24 cellular contexts compared by ENCODE assay signal in the genomic region with DNA sequence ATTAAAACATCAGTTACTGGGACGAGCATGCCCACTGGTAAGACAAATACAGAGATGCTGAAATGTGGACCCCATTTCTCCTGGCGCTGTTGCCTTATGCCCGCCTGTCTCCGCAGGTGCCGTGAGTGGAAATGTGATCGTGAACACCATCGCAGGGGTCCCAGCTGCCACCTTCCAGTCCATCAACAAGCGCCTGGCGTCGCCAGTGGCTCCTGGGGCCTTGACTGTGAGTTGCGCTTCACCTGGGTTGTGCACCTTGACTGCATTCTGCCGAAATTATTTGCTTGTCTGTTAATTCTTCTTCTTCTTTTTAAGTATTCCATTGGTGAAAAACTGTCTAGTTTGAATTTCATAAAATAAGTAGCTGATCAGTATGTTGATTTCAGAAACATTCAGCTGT.
"Had no signal": no experiment of that assay in that cellular context is flagged by ENCODE, and none has a peak within 500 bp of the region (broad histone marks: within the 10 kb centered on the region; RNA-seq: fewer than 3 reads in every experiment).

No MANE protein-coding gene starts in this region.

- H3K9ac ChIP-seq: neural progenitor cell, parathyroid adenoma had no signal

- H3K9me3 Mint-ChIP-seq: effector memory CD8-positive, alpha-beta T cell; nephron; stimulated activated effector memory CD8-positive, alpha-beta T cell treated with anti-CD3 and anti-CD28 coated beads, Interleukin-12 subunit alpha, Interleukin-12 subunit beta, amount 100 ng/mL, for 72 hours had no signal

- H3K36me3 ChIP-seq: uterus had no signal

- H3K27me3 Mint-ChIP-seq: effector memory CD8-positive, alpha-beta T cell; naive thymus-derived CD4-positive, alpha-beta T cell had no signal

- H3K9me3 ChIP-seq: prostate gland, right atrium auricular region, testis, tibial artery, upper lobe of right lung, uterus had no signal

- H3K4me2 ChIP-seq: neural progenitor cell had no signal

- H3K27ac ChIP-seq: neural progenitor cell, parathyroid adenoma, prostate gland, right atrium auricular region, testis, tibial artery, upper lobe of right lung, uterus had no signal

- H3K4me1 Mint-ChIP-seq: naive thymus-derived CD4-positive, alpha-beta T cell; nephron; neural progenitor cell; stimulated activated effector memory CD8-positive, alpha-beta T cell treated with anti-CD3 and anti-CD28 coated beads, Interleukin-12 subunit alpha, Interleukin-12 subunit beta, amount 100 ng/mL, for 72 hours had no signal

- H3K4me3 Mint-ChIP-seq: effector memory CD8-positive, alpha-beta T cell; naive thymus-derived CD4-positive, alpha-beta T cell; nephron; neural progenitor cell; stimulated activated effector memory CD8-positive, alpha-beta T cell treated with anti-CD3 and anti-CD28 coated beads, Interleukin-12 subunit alpha, Interleukin-12 subunit beta, amount 100 ng/mL, for 72 hours had no signal

- DNase-seq: cortex of kidney; effector memory CD8-positive, alpha-beta T cell; head of caudate nucleus; mesendoderm; midbrain; naive thymus-derived CD4-positive, alpha-beta T cell; stimulated activated CD4-positive, alpha-beta T cell treated with anti-CD3 and anti-CD28 coated beads, Interleukin-2, amount 100 ng/mL, for 24 hours; stimulated activated CD4-positive, alpha-beta T cell treated with anti-CD3 and anti-CD28 coated beads, Interleukin-4, amount 100 ng/mL, for 24 hours; stimulated activated naive CD8-positive, alpha-beta T cell treated with anti-CD3 and anti-CD28 coated beads, Interleukin-15, Interleukin-2, amounts not matched to agents 100 U/mL and 50 U/mL, for 24 hours; substantia nigra; testis; tibial artery; upper lobe of right lung; uterus had no signal

- ATAC-seq: effector memory CD8-positive, alpha-beta T cell; left lobe of liver; naive thymus-derived CD4-positive, alpha-beta T cell; sciatic nerve; stimulated activated effector memory CD8-positive, alpha-beta T cell treated with anti-CD3 and anti-CD28 coated beads, Interleukin-12 subunit alpha, Interleukin-12 subunit beta, amount 100 ng/mL, for 72 hours; stimulated activated naive CD8-positive, alpha-beta T cell treated with anti-CD3 and anti-CD28 coated beads, Interleukin-15, Interleukin-2, amounts not matched to agents 100 U/mL and 50 U/mL, for 24 hours; upper lobe of right lung had no signal

- H3K4me3 ChIP-seq: neural progenitor cell, prostate gland, right atrium auricular region, testis, tibial artery, upper lobe of right lung, uterus had no signal

- H3K27me3 ChIP-seq: neural progenitor cell, right atrium auricular region, testis, tibial artery, upper lobe of right lung, uterus had no signal

- H3K4me1 ChIP-seq: neural progenitor cell, parathyroid adenoma, prostate gland, right atrium auricular region, testis, tibial artery, upper lobe of right lung, uterus had no signal

- H3K27ac Mint-ChIP-seq: nephron, neural progenitor cell had no signal

- H2AFZ ChIP-seq: neural progenitor cell, parathyroid adenoma had no signal

- FAIRE-seq: endometrium, frontal cortex had no signal
